Comparison of ENCODE assay signal across 15 cellular contexts in the genomic region with DNA sequence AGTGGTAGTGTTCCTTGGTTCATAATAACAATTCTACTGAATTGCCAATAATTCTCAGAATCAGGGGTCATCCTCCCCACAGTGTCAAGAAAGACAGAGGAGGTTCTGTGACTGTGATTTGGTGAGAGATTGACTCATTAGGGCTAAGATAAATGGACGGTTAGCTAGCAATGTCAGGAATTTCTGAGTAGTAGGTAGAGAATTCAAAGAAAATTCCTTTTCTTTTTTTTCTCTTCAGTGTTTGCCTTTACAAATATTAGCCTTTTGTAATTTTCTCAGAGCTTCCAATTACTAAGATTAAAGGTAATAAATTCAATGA. TPM values are rescaled to one million over a fixed set of nuclear protein-coding genes. Genes with fewer than 3 reads are reported as not detected.
DNase-seq lines count a peak whose midpoint lies in the region; ATAC-seq, FAIRE-seq and TF ChIP-seq lines count a peak whose summit lies in the region.
"Had no signal": no experiment of that assay in that cellular context is flagged by ENCODE, and none has a peak within 500 bp of the region (broad histone marks: within the 10 kb centered on the region; RNA-seq: fewer than 3 reads in every experiment).

No MANE protein-coding gene starts in this region.

- peaks cover 16% of the 10 kb centered on the region for H3K9me1 ChIP-seq in IMR-90 (ENCODE audit: insufficient read depth, low read length)

- peak overlapping the region; percentile 98 for H2BK20ac ChIP-seq in IMR-90 (ENCODE audit: low read depth, low read length)

- peak overlapping the region; percentile 98 for H2BK120ac ChIP-seq in IMR-90 (ENCODE audit: low read depth, low read length)

- peak overlapping the region in 1 of 2 experiments; percentile 94; a peak in 2 of 4 replicates for H4K8ac ChIP-seq in IMR-90 (ENCODE audit: low read depth in 2 of 2, low read length in 2 of 2)

- dilution Hi-C loops in IMR-90 (cut with HindIII; ENCODE audit: low sequenced_read_pairs, unreplicated experiment): no loop called here

- H3K4ac ChIP-seq in IMR-90 (ENCODE audit: low read depth, low read length): peak overlapping the region; percentile 89; the same call in 1 of the 2 replicates

- H3K9ac ChIP-seq in IMR-90 (ENCODE audit: low read depth, low read length): no peak overlapping the region

- TF ChIP-seq CTCF in AG10803 (conservative IDR thresholded peaks at IDR 0.05; ENCODE audit: low read length): no peak
- no peak for TF ChIP-seq CTCF in IMR-90 (conservative IDR thresholded peaks at IDR 0.05; ENCODE audit: low read depth, low read length)
- TF ChIP-seq CTCF in bronchial epithelial cell (IDR thresholded peaks at IDR 0.05; ENCODE audit: insufficient read depth, low read length, severe bottlenecking): no peak
- TF ChIP-seq CTCF in OCI-LY7 (conservative IDR thresholded peaks at IDR 0.05; ENCODE audit: low read length): no peak
- TF ChIP-seq CTCF in GM13976 (IDR thresholded peaks at IDR 0.05; ENCODE audit: borderline replicate concordance, control extremely low read depth, extremely low read depth, insufficient read depth, missing control alignments): no peak

- peak overlapping the region; percentile 84; the same call in 1 of the 2 replicates for H3K23ac ChIP-seq in IMR-90 (ENCODE audit: low read depth, low read length)

- ATAC-seq in IMR-90 (ENCODE audit: low read depth): peak; percentile 82
- ATAC-seq in HG03095 (IDR thresholded peaks at IDR 0.05; ENCODE audit: unreplicated experiment): no peak
- ATAC-seq: GM12878, psoas muscle, upper lobe of right lung had no signal

- peak overlapping the region; percentile 85; the same call in 1 of the 2 replicates for H4K5ac ChIP-seq in IMR-90 (ENCODE audit: low read depth, low read length)

- H4K91ac ChIP-seq in IMR-90 (ENCODE audit: insufficient read depth, low read depth, low read length): no peak overlapping the region

- H3K27me3 ChIP-seq in IMR-90 (ENCODE audit: control insufficient read depth, insufficient read depth, low read length) (no peaks in the 10 kb centered on the region), bronchial epithelial cell (ENCODE audit: control insufficient read depth, insufficient read depth, low read length) (no peaks in the 10 kb centered on the region)
- H3K27me3 ChIP-seq: esophagus squamous epithelium, upper lobe of right lung had no signal

- no peaks in the 10 kb centered on the region for H3K79me2 ChIP-seq in OCI-LY7 (ENCODE audit: insufficient read depth, low read depth, low read length)

- peak overlapping the region; percentile 98 for H2BK5ac ChIP-seq in IMR-90 (ENCODE audit: low read depth, low read length, poor library complexity, severe bottlenecking)

- H3K27ac ChIP-seq in IMR-90 (ENCODE audit: insufficient read depth, low read length): no peak overlapping the region
- no peak overlapping the region for H3K27ac ChIP-seq in OCI-LY7 (ENCODE audit: low read depth, low read length, poor library complexity, severe bottlenecking)
- no peak overlapping the region for H3K27ac ChIP-seq in caudate nucleus (ENCODE audit: low read depth, low read length)
- H3K27ac ChIP-seq: esophagus squamous epithelium, psoas muscle, upper lobe of right lung had no signal

- H2AK9ac ChIP-seq in IMR-90 (replicated peaks; ENCODE audit: low read depth, low read length, poor library complexity): no peak overlapping the region

- H3K9me3 ChIP-seq in IMR-90 (ENCODE audit: control insufficient read depth, insufficient read depth, low read length) (no peaks in the 10 kb centered on the region), OCI-LY7 (ENCODE audit: low read length) (no peaks in the 10 kb centered on the region)
- H3K9me3 ChIP-seq: esophagus squamous epithelium, psoas muscle, upper lobe of right lung had no signal

- no peaks in the 10 kb centered on the region for H3K9me2 ChIP-seq in OCI-LY7 (ENCODE audit: insufficient read depth, low read length)

- intact Hi-C loops in IMR-90 (cut with micrococcal nuclease) (loop anchor here (1.0 kb wide), 1 partner anchor 8 kb away; no protein-coding TSS in a partner anchor), OCI-LY7 (cut with micrococcal nuclease; ENCODE audit: unreplicated experiment) (no loop called here)

- peak overlapping the region; percentile 73; the same call in 1 of the 2 replicates for H3K4me2 ChIP-seq in IMR-90 (ENCODE audit: low read depth, low read length)
- H3K4me2 ChIP-seq in OCI-LY7 (ENCODE audit: low read length): no peak overlapping the region

- 0 out of 2 replicates have a peak overlapping the region, but pooled peaks have one; percentile 60 for H3K56ac ChIP-seq in IMR-90 (ENCODE audit: extremely low read depth, insufficient read depth, low read length)

- peaks cover 0 to 12% of the 10 kb centered on the region in 2 experiments; a peak in 2 of 4 replicates for H3K79me1 ChIP-seq in IMR-90 (ENCODE audit: low read depth in 1 of 2, low read length in 2 of 2)

- in situ Hi-C loops in IMR-90 (cut with MboI; ENCODE audit: low sequenced_read_pairs) (no loop called here), GM13976 (cut with MboI; ENCODE audit: low sequenced_read_pairs, unreplicated experiment) (no loop called here)

- no CpG with 5 or more reads among the region's 1 CpG for WGBS in IMR-90 (ENCODE audit: extremely low coverage in 2 of 2, insufficient read length in 1 of 2), 2 experiments

- peak overlapping the region; percentile 96; the same call in 1 of the 2 replicates for H3K18ac ChIP-seq in IMR-90 (ENCODE audit: low read depth, low read length)

- no peaks in the 10 kb centered on the region for H4K20me1 ChIP-seq in IMR-90 (ENCODE audit: insufficient read depth, low read length)
- H4K20me1 ChIP-seq in OCI-LY7 (ENCODE audit: insufficient read depth, low read length): no peaks in the 10 kb centered on the region

- CTCF ChIA-PET in IMR-90 (lab: Yijun Ruan, JAX) (no interaction called here), OCI-LY7 (lab: Charles Lee; ENCODE audit: unreplicated experiment) (no interaction called here)

- H2AFZ ChIP-seq in IMR-90 (replicated peaks; ENCODE audit: low read length, poor library complexity) (no peak overlapping the region), OCI-LY7 (ENCODE audit: low read length) (no peak overlapping the region)

- no peak overlapping the region for H3K4me3 ChIP-seq in AG10803 (ENCODE audit: low read length)
- H3K4me3 ChIP-seq in IMR-90 (ENCODE audit: insufficient read depth, low read depth, low read length): no peak overlapping the region
- no peak overlapping the region for H3K4me3 ChIP-seq in bronchial epithelial cell (ENCODE audit: low read depth, low read length)
- no peak overlapping the region for H3K4me3 ChIP-seq in OCI-LY7 (ENCODE audit: low read depth, low read length, poor library complexity, severe bottlenecking)
- H3K4me3 ChIP-seq: esophagus squamous epithelium, GM12878, psoas muscle, upper lobe of right lung had no signal

- no peak for FAIRE-seq in bronchial epithelial cell (lab: Jason Lieb, UNC)
- FAIRE-seq: GM12878 had no signal

- POLR2A ChIA-PET in IMR-90 (lab: Charles Lee; ENCODE audit: unreplicated experiment): no interaction called here
- POLR2A ChIA-PET in OCI-LY7 (lab: Charles Lee): interaction anchor here (1.3 kb wide), 1 partner anchor 8 kb away, joined by 4 read pairs; no protein-coding TSS in a partner anchor

- BruUV-seq in IMR-90 (replicated peaks; lab: Mats Ljungman, UMichigan) (no TSS peak), OCI-LY7 (replicated peaks; lab: Mats Ljungman, UMichigan) (no TSS peak)

- no peak overlapping the region for H2BK15ac ChIP-seq in IMR-90 (ENCODE audit: low read depth, low read length)

- no peak for TF ChIP-seq POLR2A in IMR-90 (IDR thresholded peaks at IDR 0.05; ENCODE audit: low read depth, low read length)

- no peak for TF ChIP-seq RAD21 in IMR-90 (IDR thresholded peaks at IDR 0.05; ENCODE audit: low read length)

- peak; percentile 75 for DNase-seq in AG10803 (ENCODE audit: low read depth)
- DNase-seq in IMR-90: peak; percentile 59
- peak; percentile 58 for DNase-seq in bronchial epithelial cell (ENCODE audit: low read depth)
- DNase-seq in kidney tubule cell (ENCODE audit: low spot score): peak; percentile 84
- DNase-seq in OCI-LY7 (ENCODE audit: low spot score): no peak
- no peak for DNase-seq in GM13976 (ENCODE audit: low spot score)
- no peak for DNase-seq in caudate nucleus (lab: John Stamatoyannopoulos, UW)
- DNase-seq: activated naive CD4-positive, alpha-beta T cell; esophagus squamous epithelium; midbrain; psoas muscle; stimulated activated CD4-positive, alpha-beta T cell treated with anti-CD3 and anti-CD28 coated beads, Interleukin-2, amount 100 ng/mL, for 24 hours; upper lobe of right lung had no signal

- no peak overlapping the region for H3K14ac ChIP-seq in IMR-90 (replicated peaks; ENCODE audit: low read depth, low read length)

- H3K4me1 ChIP-seq in IMR-90 (ENCODE audit: control insufficient read depth, insufficient read depth, low read length) (peaks cover 10% of the 10 kb centered on the region), OCI-LY7 (ENCODE audit: insufficient read depth, low read length, poor library complexity, severe bottlenecking) (no peaks in the 10 kb centered on the region)
- H3K4me1 ChIP-seq: esophagus squamous epithelium, psoas muscle, upper lobe of right lung had no signal

- no peaks in the 10 kb centered on the region for H3K36me3 ChIP-seq in IMR-90 (ENCODE audit: control insufficient read depth, insufficient read depth, low read length)
- no peaks in the 10 kb centered on the region for H3K36me3 ChIP-seq in bronchial epithelial cell (ENCODE audit: control insufficient read depth, insufficient read depth, low read length)
- H3K36me3 ChIP-seq in OCI-LY7 (ENCODE audit: insufficient read depth, low read length): no peaks in the 10 kb centered on the region
- H3K36me3 ChIP-seq: esophagus squamous epithelium, upper lobe of right lung had no signal

- H2AK5ac ChIP-seq in IMR-90 (ENCODE audit: low read depth, low read length): no peak overlapping the region

TF ChIP-seq in IMR-90, 13 proteins besides CTCF, POLR2A, EP300 and RAD21 (continues in another document):
- no peak for TF ChIP-seq SMC3 (IDR thresholded peaks at IDR 0.05; ENCODE audit: low read depth, low read length)
- no peak for TF ChIP-seq RCOR1 (IDR thresholded peaks at IDR 0.05; ENCODE audit: insufficient replicate concordance, low read length)
- TF ChIP-seq MAZ (IDR thresholded peaks at IDR 0.05; ENCODE audit: borderline replicate concordance, low read depth, low read length): no peak
- TF ChIP-seq FOS (IDR thresholded peaks at IDR 0.05; ENCODE audit: low read depth, low read length): no peak
- no peak for TF ChIP-seq MAFK (IDR thresholded peaks at IDR 0.05; ENCODE audit: low read depth, low read length)

RNA-seq across cellular contexts. Expression of a gene that starts 16.8 kb away (rescaled TPM):
- total RNA-seq in IMR-90 (2012; rRNA removed) (436 and 490 TPM in 2 replicates), bronchial epithelial cell (35.3 and 45.7 TPM in 2 replicates), OCI-LY7 (2022) (43.6 and 47.4 TPM in 2 replicates)
- 285 and 316 TPM in 2 replicates for polyA plus RNA-seq in IMR-90 (2012; rRNA removed)
- polyA plus RNA-seq in IMR-90 (2012; cell fraction: cytosol; rRNA removed): 203 and 263 TPM in 2 replicates
- 109 and 133 TPM in 2 replicates for polyA plus RNA-seq in IMR-90 (2012; cell fraction: nucleus; rRNA removed; ENCODE audit: low replicate concordance)
- total RNA-seq in OCI-LY7 (2014; rRNA removed; shearing (Covaris generic)): 24.5 and 37.0 TPM in 2 replicates

Comparison
In these comparisons a context has a peak if more than half of its experiments do, and no peak if none do; other contexts are left out.
1. DNase-seq: peak in AG10803 (single experiment), IMR-90 (single experiment), bronchial epithelial cell (single experiment) and kidney tubule cell (single experiment); none in OCI-LY7 (single experiment), GM13976 (single experiment) and caudate nucleus (0 of 61).